Comparison of ENCODE assay signal across 25 cellular contexts in the genomic region with DNA sequence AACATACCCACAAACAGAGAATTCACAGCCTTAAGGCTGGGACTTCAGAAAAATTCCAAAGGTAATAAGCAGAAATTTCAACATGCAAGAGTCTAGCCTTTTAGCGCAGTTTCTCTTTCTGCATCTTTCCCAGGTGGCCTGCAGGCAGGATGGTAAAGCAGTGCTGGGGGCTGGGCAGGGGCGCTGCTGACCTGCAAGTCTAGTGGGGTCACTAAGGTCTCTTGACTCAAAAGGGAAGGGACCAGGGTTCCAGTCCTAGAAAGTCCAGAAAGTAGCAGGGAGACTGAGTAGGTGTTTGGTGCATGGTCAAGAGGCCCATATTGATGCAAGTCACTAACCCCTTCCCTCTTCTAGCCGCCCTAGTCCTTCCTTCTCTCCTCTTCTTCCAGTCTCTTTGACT.
"Had no signal": no experiment of that assay in that cellular context is flagged by ENCODE, and none has a peak within 500 bp of the region (broad histone marks: within the 10 kb centered on the region; RNA-seq: fewer than 3 reads in every experiment).

No MANE protein-coding gene starts in this region.

- DNase-seq: activated CD4-positive, alpha-beta T cell treated with anti-CD3 and anti-CD28 coated beads, Interleukin-2, amount 50 U/mL, for 1 hour; activated CD8-positive, alpha-beta T cell treated with anti-CD3 and anti-CD28 coated beads for 36 hours; activated effector memory CD4-positive, alpha-beta T cell treated with anti-CD3 and anti-CD28 coated beads, Interleukin-2, amount 50 U/mL, for 16 hours; activated naive CD4-positive, alpha-beta T cell treated with anti-CD3 and anti-CD28 coated beads, Interleukin-2, amount 50 U/mL, for 16 hours; activated T-cell treated with anti-CD3 and anti-CD28 coated beads, Interleukin-2, amount 50 U/mL, for 1 hour; aorta; body of pancreas; cerebellar nuclear complex; colonic mucosa; effector memory CD8-positive, alpha-beta T cell; left cardiac atrium; naive thymus-derived CD8-positive, alpha-beta T cell; occipital lobe; stimulated activated CD4-positive, alpha-beta T cell treated with anti-CD3 and anti-CD28 coated beads, Interleukin-1b, Interleukin-23, amount 100 ng/mL, for 48 hours; stimulated activated naive B cell treated with anti-CD40 and anti-IgM and Interleukin-4, amounts not matched to agents 10 μg/mL and 1 μg/mL and 100 μg/mL, for 72 hours; stomach; T-helper 2 cell; thyroid gland; upper lobe of right lung had no signal

- H3K27ac Mint-ChIP-seq: activated CD8-positive, alpha-beta T cell treated with anti-CD3 and anti-CD28 coated beads for 36 hours; activated T-helper 1 cell treated with anti-CD3 and anti-CD28 coated beads, Interleukin-12 subunit alpha, Interleukin-12 subunit beta, Interleukin-2, Interleukin-4 antibody, amounts not matched to agents 30 ng/mL and 10 ng/mL and 1 ng/mL, durations not matched to agents 14 hours and 24 hours and 36 hours; stimulated activated naive B cell treated with anti-CD40 and anti-IgM and Interleukin-4, amounts not matched to agents 10 μg/mL and 1 μg/mL and 100 μg/mL, for 72 hours had no signal

- H3K79me2 ChIP-seq: hepatocyte had no signal

- H3K27me3 Mint-ChIP-seq: activated CD8-positive, alpha-beta T cell treated with anti-CD3 and anti-CD28 coated beads for 36 hours; effector memory CD8-positive, alpha-beta T cell; naive thymus-derived CD8-positive, alpha-beta T cell had no signal

- H2AFZ ChIP-seq: hepatocyte had no signal

- H3K36me3 ChIP-seq: colonic mucosa, gastroesophageal sphincter, right atrium auricular region, stomach, thyroid gland, upper lobe of right lung had no signal

- H3K4me2 ChIP-seq: hepatocyte, smooth muscle cell had no signal

- H3K9me3 ChIP-seq: body of pancreas, colonic mucosa, gastroesophageal sphincter, right atrium auricular region, stomach, thyroid gland, upper lobe of right lung had no signal

- H3K27ac ChIP-seq: gastroesophageal sphincter, right atrium auricular region, thyroid gland, upper lobe of right lung had no signal

- H3K36me3 Mint-ChIP-seq: naive thymus-derived CD8-positive, alpha-beta T cell; stimulated activated naive B cell treated with anti-CD40 and anti-IgM and Interleukin-4, amounts not matched to agents 10 μg/mL and 1 μg/mL and 100 μg/mL, for 72 hours had no signal

- ATAC-seq: activated CD8-positive, alpha-beta T cell treated with anti-CD3 and anti-CD28 coated beads for 36 hours; body of pancreas; effector memory CD8-positive, alpha-beta T cell; gastroesophageal sphincter; left cardiac atrium; naive thymus-derived CD8-positive, alpha-beta T cell; stimulated activated naive B cell treated with anti-CD40 and anti-IgM and Interleukin-4, amounts not matched to agents 10 μg/mL and 1 μg/mL and 100 μg/mL, for 72 hours; upper lobe of right lung had no signal

- H3K27me3 ChIP-seq: body of pancreas, colonic mucosa, gastroesophageal sphincter, hepatocyte, right atrium auricular region, stomach, thyroid gland, upper lobe of right lung had no signal

- H3K9me3 Mint-ChIP-seq: activated CD8-positive, alpha-beta T cell treated with anti-CD3 and anti-CD28 coated beads for 36 hours; activated T-helper 1 cell treated with anti-CD3 and anti-CD28 coated beads, Interleukin-12 subunit alpha, Interleukin-12 subunit beta, Interleukin-2, Interleukin-4 antibody, amounts not matched to agents 30 ng/mL and 10 ng/mL and 1 ng/mL, durations not matched to agents 14 hours and 24 hours and 36 hours; effector memory CD8-positive, alpha-beta T cell; naive thymus-derived CD8-positive, alpha-beta T cell; neural crest cell; stimulated activated naive B cell treated with anti-CD40 and anti-IgM and Interleukin-4, amounts not matched to agents 10 μg/mL and 1 μg/mL and 100 μg/mL, for 72 hours had no signal

- H3K4me3 Mint-ChIP-seq: activated CD8-positive, alpha-beta T cell treated with anti-CD3 and anti-CD28 coated beads for 36 hours; activated T-helper 1 cell treated with anti-CD3 and anti-CD28 coated beads, Interleukin-12 subunit alpha, Interleukin-12 subunit beta, Interleukin-2, Interleukin-4 antibody, amounts not matched to agents 30 ng/mL and 10 ng/mL and 1 ng/mL, durations not matched to agents 14 hours and 24 hours and 36 hours; effector memory CD8-positive, alpha-beta T cell; naive thymus-derived CD8-positive, alpha-beta T cell; neural crest cell; stimulated activated naive B cell treated with anti-CD40 and anti-IgM and Interleukin-4, amounts not matched to agents 10 μg/mL and 1 μg/mL and 100 μg/mL, for 72 hours had no signal

- H3K4me3 ChIP-seq: body of pancreas, colonic mucosa, gastroesophageal sphincter, hepatocyte, right atrium auricular region, smooth muscle cell, stomach, thyroid gland, upper lobe of right lung had no signal

- H3K4me1 ChIP-seq: colonic mucosa had no signal
